16 cellular contexts compared by ENCODE assay signal in genomic region chr9:98331536-98332259, GRCh38.
DNase-seq lines count a peak whose midpoint lies in the region; ATAC-seq and TF ChIP-seq lines count a peak whose summit lies in the region.
"Had no signal": no experiment of that assay in that cellular context is flagged by ENCODE, and none has a peak within 500 bp of the region (broad histone marks: within the 10 kb centered on the region; RNA-seq: fewer than 3 reads in every experiment).

No MANE protein-coding gene starts in this region.

- H3K4me1 Mint-ChIP-seq in osteocyte (ENCODE audit: unreplicated experiment) (peaks cover 2% of the 10 kb centered on the region), immature natural killer cell (no peaks in the 10 kb centered on the region)

- no peak overlapping the region for H3K27ac Mint-ChIP-seq in osteocyte (ENCODE audit: unreplicated experiment)
- H3K27ac Mint-ChIP-seq in immature natural killer cell, result no peak overlapping the region

- POLR2A ChIA-PET in GM10248 (lab: Yijun Ruan, JAX), result no interaction called here

- no peak for ATAC-seq in HG02852 (IDR thresholded peaks at IDR 0.05; ENCODE audit: unreplicated experiment)
- ATAC-seq: Panc1, Right ventricle myocardium inferior had no signal

- H3K36me3 ChIP-seq in H7 (replicated peaks; ENCODE audit: control insufficient read depth, insufficient read depth, low read length), result no peaks in the 10 kb centered on the region

- no peaks in the 10 kb centered on the region for H3K9me3 Mint-ChIP-seq in osteocyte (ENCODE audit: unreplicated experiment)
- peaks cover 0 to 2% (median 0%) of the 10 kb centered on the region in 6 donors for H3K9me3 Mint-ChIP-seq in immature natural killer cell

- H3K27me3 Mint-ChIP-seq in osteocyte (ENCODE audit: unreplicated experiment), result peaks cover 30% of the 10 kb centered on the region
- peaks cover 0 to 10% (median 4%) of the 10 kb centered on the region in 3 donors for H3K27me3 Mint-ChIP-seq in immature natural killer cell (ENCODE audit: low read depth in 3 of 3)

- no peaks in the 10 kb centered on the region for H3K27me3 ChIP-seq in H7 (ENCODE audit: control insufficient read depth, insufficient read depth, low read length)

- no peak overlapping the region for H3K4me3 Mint-ChIP-seq in osteocyte (ENCODE audit: unreplicated experiment)
- no peak overlapping the region for H3K4me3 Mint-ChIP-seq in immature natural killer cell

- DNase-seq in GM10248 (ENCODE audit: extremely low spot score) (peak; percentile 1), fibroblast of villous mesenchyme (ENCODE audit: low read depth) (peak; percentile 36), osteocyte (ENCODE audit: extremely low spot score, unreplicated experiment) (peak; percentile 70), immature natural killer cell (no peak), H7 (no peak)
- DNase-seq: C1 segment of cervical spinal cord, KG1, NCI-H1092 treated with DMSO at 0.1 percent for 48 hours, NCI-H1694 treated with DMSO at 0.1 percent for 48 hours, NCI-H446 treated with DMSO at 0.1 percent for 48 hours, NCI-H748 treated with DMSO at 0.1 percent for 48 hours had no signal

- peak overlapping the region; percentile 64; the same call in 1 of the 2 replicates for H3K27ac ChIP-seq in VCaP
- H3K27ac ChIP-seq: SK-N-MC had no signal

- CTCF ChIA-PET in GM10248 (lab: Yijun Ruan, JAX), result interaction anchor here (1.2 to 4.2 kb wide), 3 partner anchors 10 to 19 kb away, joined by 3 to 16 read pairs (median 3); no protein-coding TSS in a partner anchor

- H3K36me3 Mint-ChIP-seq in osteocyte (ENCODE audit: unreplicated experiment) (no peaks in the 10 kb centered on the region), immature natural killer cell (no peaks in the 10 kb centered on the region)

- TF ChIP-seq CTCF in GM10248 (IDR thresholded peaks at IDR 0.05; ENCODE audit: control extremely low read depth, extremely low read depth, low read depth, missing control alignments) (no peak), VCaP (conservative IDR thresholded peaks at IDR 0.05) (no peak), fibroblast of villous mesenchyme (IDR thresholded peaks at IDR 0.05; ENCODE audit: insufficient read depth, low read depth, low read length) (no peak), osteocyte (IDR thresholded peaks at IDR 0.05) (no peak)

- H3K4me3 ChIP-seq in fibroblast of villous mesenchyme (ENCODE audit: low read depth, low read length) (no peak overlapping the region), H7 (ENCODE audit: insufficient read depth, low read depth, low read length) (no peak overlapping the region)
- H3K4me3 ChIP-seq: SK-N-MC had no signal

Comparison
In these comparisons a context has a peak if more than half of its experiments do, and no peak if none do; other contexts are left out.
1. DNase-seq: peak in GM10248 (single experiment), fibroblast of villous mesenchyme (single experiment) and osteocyte (single experiment); none in immature natural killer cell (0 of 3) and H7 (single experiment).